ENCODE assay signal across 11 cellular contexts in the genomic region with DNA sequence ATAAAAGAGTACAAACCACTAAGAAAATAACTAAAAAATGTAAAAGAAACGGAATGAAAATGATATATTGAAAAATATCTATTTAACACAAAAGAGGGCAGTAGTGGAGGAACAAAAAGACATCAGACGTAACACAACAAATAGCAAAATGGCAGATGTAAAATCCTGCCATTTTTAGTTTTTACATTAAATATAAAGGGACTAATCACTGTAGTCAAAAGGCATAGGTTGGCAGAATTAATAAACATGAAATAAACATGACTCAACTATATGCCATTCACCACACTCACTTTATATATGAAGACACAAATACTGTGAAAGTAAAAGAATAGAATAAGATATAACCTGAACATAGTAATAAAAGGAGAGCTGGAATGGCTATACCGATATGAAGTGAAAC.
"Had no signal": no experiment of that assay in that cellular context is flagged by ENCODE, and none has a peak within 500 bp of the region (broad histone marks: within the 10 kb centered on the region; RNA-seq: fewer than 3 reads in every experiment).

No MANE protein-coding gene starts in this region.

- H2AFZ ChIP-seq: GM23248, GM23338 had no signal

- ATAC-seq: GM23338, HCT116 had no signal

- H3K9me3 ChIP-seq: HAP-1 had no signal

- H3K4me2 ChIP-seq: GM23338 had no signal

- FAIRE-seq: H1, H54 had no signal

- H3K27ac ChIP-seq: GM23248 had no signal

- H3K4me3 ChIP-seq: GM23248, GM23338, HAP-1 had no signal

- H3K36me3 ChIP-seq: HAP-1 had no signal

- H3K9ac ChIP-seq: GM23248 had no signal

- H3K4me1 ChIP-seq: HAP-1 had no signal

- DNase-seq: GM23248, GOT3, H7, H9, HCEC 1CT, HFFc6 had no signal
